8 cellular contexts compared by ENCODE assay signal in genomic region chr1:941588-942383, GRCh38. TPM values are rescaled to one million over a fixed set of nuclear protein-coding genes. Genes with fewer than 3 reads are reported as not detected.
A peak's percentile ranks its signal among the peaks of the same experiment; 100 is the strongest.
DNase-seq lines count a peak whose midpoint lies in the region; ATAC-seq and TF ChIP-seq lines count a peak whose summit lies in the region.

No MANE protein-coding gene starts in this region.

- no peak overlapping the region for H3K27ac Mint-ChIP-seq in activated naive CD8-positive, alpha-beta T cell treated with anti-CD3 and anti-CD28 coated beads for 36 hours

- ATAC-seq in left cardiac atrium (peak; percentile 38 to 50), GM18870 (IDR thresholded peaks at IDR 0.05; ENCODE audit: unreplicated experiment) (no peak)

- peaks cover 13% of the 10 kb centered on the region for H3K36me3 Mint-ChIP-seq in activated naive CD8-positive, alpha-beta T cell treated with anti-CD3 and anti-CD28 coated beads for 36 hours

- H3K27me3 Mint-ChIP-seq in activated naive CD8-positive, alpha-beta T cell treated with anti-CD3 and anti-CD28 coated beads for 36 hours: peaks cover 51% of the 10 kb centered on the region

- intact Hi-C loops in left cardiac atrium (cut with DNase I): no loop called here

- no peaks in the 10 kb centered on the region for H3K9me3 Mint-ChIP-seq in activated naive CD8-positive, alpha-beta T cell treated with anti-CD3 and anti-CD28 coated beads for 36 hours

- peak overlapping the region; percentile 66 for H3K4me3 Mint-ChIP-seq in activated naive CD8-positive, alpha-beta T cell treated with anti-CD3 and anti-CD28 coated beads for 36 hours

- peak; percentile 69 for DNase-seq in activated effector memory CD4-positive, alpha-beta T cell treated with anti-CD3 and anti-CD28 coated beads, Interleukin-2, amount 50 U/mL, for 16 hours
- DNase-seq in activated effector memory CD4-positive, alpha-beta T cell treated with Interleukin-2 at 50 U/mL for 16 hours: no peak
- DNase-seq in NCI-H2227 (lab: John Stamatoyannopoulos, UW; ENCODE audit: unreplicated experiment) (peak; percentile 97), left cardiac atrium (peak; percentile 85), retinal pigment epithelial cell (ENCODE audit: low read depth) (no peak), pons (ENCODE audit: low spot score) (no peak)
- peak; percentile 64 for DNase-seq in activated naive CD8-positive, alpha-beta T cell treated with anti-CD3 and anti-CD28 coated beads for 36 hours

- H3K4me1 Mint-ChIP-seq in activated naive CD8-positive, alpha-beta T cell treated with anti-CD3 and anti-CD28 coated beads for 36 hours: peaks cover 9% of the 10 kb centered on the region

- TF ChIP-seq CTCF in retinal pigment epithelial cell (conservative IDR thresholded peaks at IDR 0.05; ENCODE audit: low read depth, low read length): no peak

- peak overlapping the region; percentile 42 for H3K4me3 ChIP-seq in retinal pigment epithelial cell (ENCODE audit: low read length)

RNA-seq across cellular contexts. Expression of gene NOC2L, which starts 17.3 kb away (rescaled TPM):
- total RNA-seq in activated naive CD8-positive, alpha-beta T cell treated with anti-CD3 and anti-CD28 coated beads for 36 hours: 100 to 1,000 TPM; 176 to 185 TPM
- 10 to 100 TPM; 38.1 to 48.7 TPM for total RNA-seq in left cardiac atrium

RNA-seq across cellular contexts. Expression of gene SAMD11, which starts 18.1 kb away (rescaled TPM):
- not detected for total RNA-seq in activated naive CD8-positive, alpha-beta T cell treated with anti-CD3 and anti-CD28 coated beads for 36 hours
- 1 to 10 TPM; 5.1 to 7.5 TPM for total RNA-seq in left cardiac atrium

RNA-seq across cellular contexts. Expression of gene KLHL17, which starts 18.6 kb away (rescaled TPM):
- total RNA-seq in activated naive CD8-positive, alpha-beta T cell treated with anti-CD3 and anti-CD28 coated beads for 36 hours: 10 to 100 TPM; 19.5 to 22.5 TPM
- 1 to 10 TPM; 5.7 to 8.2 TPM for total RNA-seq in left cardiac atrium

RNA-seq across cellular contexts. Expression of gene PLEKHN1, which starts 24.5 kb away (rescaled TPM):
- total RNA-seq in activated naive CD8-positive, alpha-beta T cell treated with anti-CD3 and anti-CD28 coated beads for 36 hours: 1 to 10 TPM in 1 of 2 experiments, under 1 TPM in 1; 0.85 to 1.3 TPM
- under 1 TPM; 0.38 to 0.50 TPM for total RNA-seq in left cardiac atrium

RNA-seq across cellular contexts. Expression of gene PERM1, which starts 40.1 kb away (rescaled TPM):
- total RNA-seq in activated naive CD8-positive, alpha-beta T cell treated with anti-CD3 and anti-CD28 coated beads for 36 hours: not detected
- total RNA-seq in left cardiac atrium: 10 to 100 TPM; 78.9 to 85.5 TPM

Comparison
In these comparisons a context has a peak if more than half of its experiments do, and no peak if none do; other contexts are left out.
1. DNase-seq: peak in activated effector memory CD4-positive, alpha-beta T cell treated with anti-CD3 and anti-CD28 coated beads, Interleukin-2, amount 50 U/mL, for 16 hours (single experiment), NCI-H2227 (single experiment), activated naive CD8-positive, alpha-beta T cell treated with anti-CD3 and anti-CD28 coated beads for 36 hours (single experiment) and left cardiac atrium (single experiment); none in activated effector memory CD4-positive, alpha-beta T cell treated with Interleukin-2 at 50 U/mL for 16 hours (single experiment), retinal pigment epithelial cell (single experiment) and pons (single experiment).
2. RNA of gene SAMD11, which starts 18.1 kb away (total RNA-seq): 5.1 to 7.5 TPM in left cardiac atrium; not detected in activated naive CD8-positive, alpha-beta T cell treated with anti-CD3 and anti-CD28 coated beads for 36 hours; every median in the first group is over 4 times any median in the second.